Comparison of ENCODE assay signal across 26 cellular contexts in the genomic region with DNA sequence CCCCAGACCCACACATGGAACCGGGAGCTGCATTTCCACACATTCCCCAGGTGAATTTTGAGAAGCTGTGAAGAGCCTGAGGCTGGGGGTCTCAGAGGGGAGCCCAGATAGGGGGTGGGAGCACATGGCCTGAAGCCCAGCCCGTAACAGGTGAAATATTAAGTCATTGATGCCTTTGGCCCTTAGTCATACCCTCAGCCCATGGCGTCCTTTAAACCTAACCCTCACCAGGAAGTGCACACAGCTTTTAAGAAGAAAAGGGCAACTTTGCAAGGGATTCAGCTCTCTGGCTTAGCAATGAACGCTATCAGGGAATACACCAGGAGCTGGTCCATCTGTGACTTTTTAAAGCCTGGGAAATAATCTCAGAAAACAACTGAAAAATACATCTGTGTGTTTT. TPM values are rescaled to one million over a fixed set of nuclear protein-coding genes. Genes with fewer than 3 reads are reported as not detected.
"Had no signal": no experiment of that assay in that cellular context is flagged by ENCODE, and none has a peak within 500 bp of the region (broad histone marks: within the 10 kb centered on the region; RNA-seq: fewer than 3 reads in every experiment).

No MANE protein-coding gene starts in this region.

- H3K27ac ChIP-seq: coronary artery, dorsolateral prefrontal cortex, gastrocnemius medialis, heart right ventricle, left ventricle myocardium inferior, lower lobe of right lung, neural progenitor cell, parathyroid adenoma, psoas muscle, stomach, thoracic aorta, transverse colon had no signal

- H3K4me2 ChIP-seq: neural progenitor cell had no signal

- H3K36me3 ChIP-seq: gastrocnemius medialis, heart right ventricle, left ventricle myocardium inferior, lower lobe of right lung, neural progenitor cell, stomach, thoracic aorta, transverse colon had no signal

- H3K79me2 ChIP-seq: parathyroid adenoma had no signal

- H3K4me3 ChIP-seq: coronary artery, dorsolateral prefrontal cortex, gastrocnemius medialis, heart right ventricle, left ventricle myocardium inferior, lower lobe of right lung, neural progenitor cell, psoas muscle, stomach, thoracic aorta, transverse colon had no signal

- H3K4me1 ChIP-seq: gastrocnemius medialis, heart right ventricle, left ventricle myocardium inferior, lower lobe of right lung, neural progenitor cell, parathyroid adenoma, psoas muscle, stomach, transverse colon had no signal

- H3K9me3 ChIP-seq: gastrocnemius medialis, heart right ventricle, left ventricle myocardium inferior, lower lobe of right lung, psoas muscle, stomach, thoracic aorta, transverse colon had no signal

- H2AFZ ChIP-seq: neural progenitor cell, parathyroid adenoma had no signal

- H3K27me3 ChIP-seq: dorsolateral prefrontal cortex, gastrocnemius medialis, neural progenitor cell, transverse colon had no signal

- DNase-seq: dorsolateral prefrontal cortex; effector CD8-positive, alpha-beta T cell; gastrocnemius medialis; heart right ventricle; left ventricle myocardium inferior; lower lobe of right lung; mesenchymal stem cell; midbrain; psoas muscle; stimulated activated CD4-positive, alpha-beta T cell treated with anti-CD3 and anti-CD28 coated beads, Interleukin-2, amount 100 ng/mL, for 24 hours; stimulated activated CD4-positive, alpha-beta T cell treated with anti-CD3 and anti-CD28 coated beads, Interleukin-4, amount 100 ng/mL, for 4 hours; stimulated activated naive B cell treated with anti-CD40 and anti-IgM and Interleukin-4, amounts not matched to agents 10 μg/mL and 1 μg/mL and 100 μg/mL, for 72 hours; stomach; substantia nigra; transverse colon had no signal

- ATAC-seq: esophagus mucosa; gastrocnemius medialis; heart right ventricle; lower lobe of right lung; natural killer cell treated with Interleukin-12 subunit alpha and Interleukin-12 subunit beta and Interleukin-15 and Interleukin-18, amount 100 ng/mL, for 72 hours; psoas muscle; sciatic nerve; stimulated activated naive B cell treated with anti-CD40 and anti-IgM and Interleukin-4, amounts not matched to agents 10 μg/mL and 1 μg/mL and 100 μg/mL, for 72 hours had no signal

RNA-seq across cellular contexts. Expression of gene WNT7A, which starts 40.6 kb away (rescaled TPM):
- total RNA-seq: chondrocyte; fibroblast of lung; gastrocnemius medialis; heart right ventricle; left ventricle myocardium inferior; natural killer cell treated with Interleukin-12 subunit alpha and Interleukin-12 subunit beta and Interleukin-15 and Interleukin-18, amount 100 ng/mL, for 72 hours; psoas muscle; sciatic nerve; skeletal muscle tissue; stomach; thoracic aorta; transverse colon; urinary bladder had no signal
- polyA plus RNA-seq: fibroblast of lung, heart right ventricle had no signal
